ENCODE assay signal across 27 cellular contexts in genomic region chr22:46300491-46300890, GRCh38. TPM values are rescaled to one million over a fixed set of nuclear protein-coding genes. Genes with fewer than 3 reads are reported as not detected.
A peak's percentile ranks its signal among the peaks of the same experiment; 100 is the strongest.
DNase-seq lines count a peak whose midpoint lies in the region; ATAC-seq and TF ChIP-seq lines count a peak whose summit lies in the region.
"Had no signal": no experiment of that assay in that cellular context is flagged by ENCODE, and none has a peak within 500 bp of the region (broad histone marks: within the 10 kb centered on the region; RNA-seq: fewer than 3 reads in every experiment).

No MANE protein-coding gene starts in this region.

- no peaks in the 10 kb centered on the region for H3K9me3 ChIP-seq in IMR-90 (ENCODE audit: control insufficient read depth, insufficient read depth, low read length)
- H3K9me3 ChIP-seq: SJSA1 had no signal

- peaks cover 23 to 62% of the 10 kb centered on the region in 2 experiments for H3K79me1 ChIP-seq in IMR-90 (ENCODE audit: low read depth in 1 of 2, low read length in 2 of 2)

- H4K91ac ChIP-seq in IMR-90 (ENCODE audit: insufficient read depth, low read depth, low read length) = no peak overlapping the region

- H3K9me1 ChIP-seq in IMR-90 (ENCODE audit: insufficient read depth, low read length) = peaks cover 20% of the 10 kb centered on the region

- no peak overlapping the region for H3K9ac ChIP-seq in IMR-90 (ENCODE audit: low read depth, low read length)

- H4K5ac ChIP-seq in IMR-90 (ENCODE audit: low read depth, low read length) = no peak overlapping the region

- H3K18ac ChIP-seq in IMR-90 (ENCODE audit: low read depth, low read length) = no peak overlapping the region

- intact Hi-C loops in activated CD8-positive, alpha-beta T cell treated with anti-CD3 and anti-CD28 coated beads for 36 hours (cut with micrococcal nuclease) = no loop called here
- intact Hi-C loops in IMR-90 (cut with micrococcal nuclease) = no loop called here

- H3K4me1 Mint-ChIP-seq in activated CD8-positive, alpha-beta T cell treated with anti-CD3 and anti-CD28 coated beads, Interleukin-2, amount 10 ng/mL, durations not matched to agents 7 days and 5 days (ENCODE audit: low read depth) = peaks cover 55% of the 10 kb centered on the region
- peaks cover 18% of the 10 kb centered on the region for H3K4me1 Mint-ChIP-seq in activated CD8-positive, alpha-beta T cell treated with anti-CD3 and anti-CD28 coated beads for 36 hours (ENCODE audit: low read depth)
- H3K4me1 Mint-ChIP-seq in brain (peaks cover 53% of the 10 kb centered on the region), neural crest cell (peaks cover 49% of the 10 kb centered on the region)

- H3K56ac ChIP-seq in IMR-90 (ENCODE audit: extremely low read depth, insufficient read depth, low read length) = no peak overlapping the region

- no peak overlapping the region for H4K8ac ChIP-seq in IMR-90 (ENCODE audit: low read depth in 2 of 2, low read length in 2 of 2)

- in situ Hi-C loops in IMR-90 (cut with MboI; ENCODE audit: low sequenced_read_pairs) = no loop called here

- no peak for DNase-seq in activated CD8-positive, alpha-beta T cell treated with anti-CD3 and anti-CD28 coated beads, Interleukin-2, amount 10 ng/mL, durations not matched to agents 7 days and 5 days
- DNase-seq in activated CD8-positive, alpha-beta T cell treated with anti-CD3 and anti-CD28 coated beads for 36 hours = no peak
- DNase-seq in IMR-90 = no peak
- no peak for DNase-seq in neural crest cell (ENCODE audit: low read depth, low spot score)
- DNase-seq in NCI-H1930 (lab: John Stamatoyannopoulos, UW) = no peak
- DNase-seq in activated CD4-positive, alpha-beta T cell treated with anti-CD3 and anti-CD28 coated beads for 4 hours = no peak
- DNase-seq: Calu3; DMS79 treated with DMSO at 0.1 percent for 48 hours; Kasumi-1; NCI-H1105; NCI-H1436 treated with DMSO at 0.1 percent for 48 hours; NCI-H187 treated with DMSO at 0.1 percent for 48 hours; NCI-H2107; NCI-H446 treated with DMSO at 0.1 percent for 48 hours; NCI-H526; NCI-H82; NK-92 treated with Interleukin-12 subunit alpha and Interleukin-12 subunit beta, amount 100 ng/mL, for 24 hours; PC-9 had no signal

- no peak overlapping the region for H3K4me2 ChIP-seq in IMR-90 (ENCODE audit: low read depth, low read length)
- H3K4me2 ChIP-seq: PC-9 had no signal

- no peak overlapping the region for H3K23ac ChIP-seq in IMR-90 (ENCODE audit: low read depth, low read length)

- TF ChIP-seq CTCF in activated CD8-positive, alpha-beta T cell treated with anti-CD3 and anti-CD28 coated beads for 36 hours (IDR thresholded peaks at IDR 0.05) = no peak
- TF ChIP-seq CTCF in IMR-90 (conservative IDR thresholded peaks at IDR 0.05; ENCODE audit: low read depth, low read length) = no peak
- TF ChIP-seq CTCF in brain (conservative IDR thresholded peaks at IDR 0.05) = no peak
- TF ChIP-seq CTCF in neural crest cell (conservative IDR thresholded peaks at IDR 0.05) = no peak

- no CpG with 5 or more reads among the region's 7 CpGs for whole genome bisulfite sequencing in IMR-90 (ENCODE audit: extremely low coverage in 2 of 2, insufficient read length in 1 of 2), 2 experiments

- no peak for TF ChIP-seq POLR2A in IMR-90 (IDR thresholded peaks at IDR 0.05; ENCODE audit: low read depth, low read length)

- H3K27ac Mint-ChIP-seq in activated CD8-positive, alpha-beta T cell treated with anti-CD3 and anti-CD28 coated beads, Interleukin-2, amount 10 ng/mL, durations not matched to agents 7 days and 5 days = peak overlapping the region; percentile 25
- no peak overlapping the region for H3K27ac Mint-ChIP-seq in activated CD8-positive, alpha-beta T cell treated with anti-CD3 and anti-CD28 coated beads for 36 hours
- no peak overlapping the region for H3K27ac Mint-ChIP-seq in brain
- H3K27ac Mint-ChIP-seq in neural crest cell (ENCODE audit: unreplicated experiment) = no peak overlapping the region

- no peak overlapping the region for H2BK120ac ChIP-seq in IMR-90 (ENCODE audit: low read depth, low read length)

- H2BK15ac ChIP-seq in IMR-90 (ENCODE audit: low read depth, low read length) = no peak overlapping the region

- ATAC-seq in activated CD8-positive, alpha-beta T cell treated with anti-CD3 and anti-CD28 coated beads, Interleukin-2, amount 10 ng/mL, durations not matched to agents 7 days and 5 days = no peak
- no peak for ATAC-seq in activated CD8-positive, alpha-beta T cell treated with anti-CD3 and anti-CD28 coated beads for 36 hours
- ATAC-seq in IMR-90 (ENCODE audit: low read depth) = no peak
- ATAC-seq: K562, Right ventricle myocardium inferior had no signal

- peaks cover 14% of the 10 kb centered on the region for H3K4me1 ChIP-seq in IMR-90 (ENCODE audit: control insufficient read depth, insufficient read depth, low read length)

- CTCF ChIA-PET in activated CD8-positive, alpha-beta T cell treated with anti-CD3 and anti-CD28 coated beads, Interleukin-2, amount 10 ng/mL, durations not matched to agents 7 days and 5 days (lab: Charles Lee) = interaction anchor here (1.3 to 1.5 kb wide), 2 partner anchors 50 to 178 kb away, joined by 3 to 5 read pairs; partner anchors contain the start of gene CDPF1
- CTCF ChIA-PET in activated CD8-positive, alpha-beta T cell treated with anti-CD3 and anti-CD28 coated beads for 36 hours (lab: Charles Lee) = interaction anchor here (2.1 kb wide), 1 partner anchor 178 kb away, joined by 6 read pairs; no protein-coding TSS in a partner anchor
- CTCF ChIA-PET in IMR-90 (lab: Yijun Ruan, JAX) = no interaction called here

- no peak overlapping the region for H3K14ac ChIP-seq in IMR-90 (replicated peaks; ENCODE audit: low read depth, low read length)

- no peaks in the 10 kb centered on the region for H3K27me3 ChIP-seq in IMR-90 (ENCODE audit: control insufficient read depth, insufficient read depth, low read length)
- H3K27me3 ChIP-seq: SJSA1 had no signal

- H3K27me3 Mint-ChIP-seq in activated CD8-positive, alpha-beta T cell treated with anti-CD3 and anti-CD28 coated beads, Interleukin-2, amount 10 ng/mL, durations not matched to agents 7 days and 5 days (ENCODE audit: low read depth) = no peaks in the 10 kb centered on the region
- H3K27me3 Mint-ChIP-seq in activated CD8-positive, alpha-beta T cell treated with anti-CD3 and anti-CD28 coated beads for 36 hours = peaks cover 4% of the 10 kb centered on the region
- H3K27me3 Mint-ChIP-seq in brain = peaks cover 7% of the 10 kb centered on the region
- H3K27me3 Mint-ChIP-seq in neural crest cell (ENCODE audit: low read depth) = no peaks in the 10 kb centered on the region

- peaks cover 9% of the 10 kb centered on the region; the same call in 1 of the 2 replicates for H4K20me1 ChIP-seq in IMR-90 (ENCODE audit: insufficient read depth, low read length)

- no peak overlapping the region for H3K4me3 Mint-ChIP-seq in activated CD8-positive, alpha-beta T cell treated with anti-CD3 and anti-CD28 coated beads, Interleukin-2, amount 10 ng/mL, durations not matched to agents 7 days and 5 days
- no peak overlapping the region for H3K4me3 Mint-ChIP-seq in activated CD8-positive, alpha-beta T cell treated with anti-CD3 and anti-CD28 coated beads for 36 hours
- H3K4me3 Mint-ChIP-seq in brain (peak overlapping the region in 3 of 5 experiments; percentile 14 to 61 (median 42)), neural crest cell (peak overlapping the region; percentile 72)

- no peak overlapping the region for H2BK5ac ChIP-seq in IMR-90 (ENCODE audit: low read depth, low read length, poor library complexity, severe bottlenecking)

- dilution Hi-C loops in IMR-90 (cut with HindIII; ENCODE audit: low sequenced_read_pairs, unreplicated experiment) = no loop called here

- H2AFZ ChIP-seq in IMR-90 (replicated peaks; ENCODE audit: low read length, poor library complexity) = no peak overlapping the region
- H2AFZ ChIP-seq: PC-9 had no signal

- H3K36me3 Mint-ChIP-seq in activated CD8-positive, alpha-beta T cell treated with anti-CD3 and anti-CD28 coated beads, Interleukin-2, amount 10 ng/mL, durations not matched to agents 7 days and 5 days (ENCODE audit: low read depth) = peaks cover 63% of the 10 kb centered on the region
- H3K36me3 Mint-ChIP-seq in activated CD8-positive, alpha-beta T cell treated with anti-CD3 and anti-CD28 coated beads for 36 hours (ENCODE audit: low read depth) = peaks cover 37% of the 10 kb centered on the region
- H3K36me3 Mint-ChIP-seq in brain (peaks cover 20% of the 10 kb centered on the region), neural crest cell (ENCODE audit: low read depth) (peaks cover 18% of the 10 kb centered on the region)

- H3K9me3 Mint-ChIP-seq in activated CD8-positive, alpha-beta T cell treated with anti-CD3 and anti-CD28 coated beads, Interleukin-2, amount 10 ng/mL, durations not matched to agents 7 days and 5 days (ENCODE audit: insufficient read depth) = no peaks in the 10 kb centered on the region
- H3K9me3 Mint-ChIP-seq in activated CD8-positive, alpha-beta T cell treated with anti-CD3 and anti-CD28 coated beads for 36 hours = no peaks in the 10 kb centered on the region
- no peaks in the 10 kb centered on the region for H3K9me3 Mint-ChIP-seq in brain
- H3K9me3 Mint-ChIP-seq in neural crest cell = no peaks in the 10 kb centered on the region

- no TSS peak for BruUV-seq in IMR-90 (replicated peaks; lab: Mats Ljungman, UMichigan)

- H3K4ac ChIP-seq in IMR-90 (ENCODE audit: low read depth, low read length) = no peak overlapping the region

- POLR2A ChIA-PET in activated CD8-positive, alpha-beta T cell treated with anti-CD3 and anti-CD28 coated beads, Interleukin-2, amount 10 ng/mL, durations not matched to agents 7 days and 5 days (lab: Charles Lee) = interaction anchor here (0.9 kb wide), 1 partner anchor 300 kb away, joined by 3 read pairs; no protein-coding TSS in a partner anchor
- POLR2A ChIA-PET in activated CD8-positive, alpha-beta T cell treated with anti-CD3 and anti-CD28 coated beads for 36 hours (lab: Charles Lee) = no interaction called here
- POLR2A ChIA-PET in IMR-90 (lab: Charles Lee; ENCODE audit: unreplicated experiment) = no interaction called here

- no peak overlapping the region for H2BK20ac ChIP-seq in IMR-90 (ENCODE audit: low read depth, low read length)

- H3K27ac ChIP-seq in IMR-90 (ENCODE audit: insufficient read depth, low read length) = no peak overlapping the region
- H3K27ac ChIP-seq: PC-9, SJSA1 had no signal

- no peaks in the 10 kb centered on the region for H3K36me3 ChIP-seq in IMR-90 (ENCODE audit: control insufficient read depth, insufficient read depth, low read length)

- H2AK5ac ChIP-seq in IMR-90 (ENCODE audit: low read depth, low read length) = no peak overlapping the region

- peak overlapping the region; percentile 50 for H2AK9ac ChIP-seq in IMR-90 (replicated peaks; ENCODE audit: low read depth, low read length, poor library complexity)

- TF ChIP-seq RAD21 in IMR-90 (IDR thresholded peaks at IDR 0.05; ENCODE audit: low read length) = no peak

- no peak overlapping the region for H3K4me3 ChIP-seq in IMR-90 (ENCODE audit: insufficient read depth, low read depth, low read length)
- H3K4me3 ChIP-seq: K562, PC-9, SJSA1 had no signal

RNA-seq across cellular contexts. Expression of gene GTSE1, which starts 3.8 kb away (rescaled TPM):
- total RNA-seq in activated CD8-positive, alpha-beta T cell treated with anti-CD3 and anti-CD28 coated beads, Interleukin-2, amount 10 ng/mL, durations not matched to agents 7 days and 5 days = 100 to 1,000 TPM; 111 to 114 TPM
- total RNA-seq in activated CD8-positive, alpha-beta T cell treated with anti-CD3 and anti-CD28 coated beads for 36 hours = 10 to 100 TPM; 39.4 to 41.4 TPM
- total RNA-seq in IMR-90 (2012; rRNA removed) = 5.8 and 5.9 TPM in 2 replicates
- 15.6 and 17.1 TPM in 2 replicates for polyA plus RNA-seq in IMR-90 (2012; rRNA removed)
- polyA plus RNA-seq in IMR-90 (2012; cell fraction: cytosol; rRNA removed) = 7.3 and 8.7 TPM in 2 replicates
- polyA plus RNA-seq in IMR-90 (2012; cell fraction: nucleus; rRNA removed; ENCODE audit: low replicate concordance) = 25.4 and 35.2 TPM in 2 replicates
- polyA plus RNA-seq in brain (ENCODE audit: insufficient read depth, low read depth, low replicate concordance) = 31.9 TPM
- 67.6 and 69.2 TPM in 2 replicates for total RNA-seq in neural crest cell

RNA-seq across cellular contexts. Expression of gene TTC38, which starts 32.7 kb away (rescaled TPM):
- 10 to 100 TPM; 20.0 to 25.1 TPM for total RNA-seq in activated CD8-positive, alpha-beta T cell treated with anti-CD3 and anti-CD28 coated beads, Interleukin-2, amount 10 ng/mL, durations not matched to agents 7 days and 5 days
- 10 to 100 TPM in 1 of 2 experiments, 1 to 10 TPM in 1; 9.0 to 11.9 TPM for total RNA-seq in activated CD8-positive, alpha-beta T cell treated with anti-CD3 and anti-CD28 coated beads for 36 hours
- total RNA-seq in IMR-90 (2012; rRNA removed) (52.3 and 74.2 TPM in 2 replicates), neural crest cell (34.8 and 39.6 TPM in 2 replicates)
- polyA plus RNA-seq in IMR-90 (2012; rRNA removed) (43.0 and 43.6 TPM in 2 replicates), brain (ENCODE audit: insufficient read depth, low read depth, low replicate concordance) (24.7 TPM)
- polyA plus RNA-seq in IMR-90 (2012; cell fraction: cytosol; rRNA removed) = 32.5 and 46.3 TPM in 2 replicates
- polyA plus RNA-seq in IMR-90 (2012; cell fraction: nucleus; rRNA removed; ENCODE audit: low replicate concordance) = 61.7 and 68.8 TPM in 2 replicates

RNA-seq across cellular contexts. Expression of gene TRMU, which starts 35.0 kb away (rescaled TPM):
- total RNA-seq in activated CD8-positive, alpha-beta T cell treated with anti-CD3 and anti-CD28 coated beads, Interleukin-2, amount 10 ng/mL, durations not matched to agents 7 days and 5 days = 10 to 100 TPM; 84.0 to 84.6 TPM
- 10 to 100 TPM; 87.2 to 98.1 TPM for total RNA-seq in activated CD8-positive, alpha-beta T cell treated with anti-CD3 and anti-CD28 coated beads for 36 hours
- total RNA-seq in IMR-90 (2012; rRNA removed) (19.0 and 21.7 TPM in 2 replicates), neural crest cell (86.4 and 87.0 TPM in 2 replicates)
- polyA plus RNA-seq in IMR-90 (2012; rRNA removed) (32.7 and 36.4 TPM in 2 replicates), brain (ENCODE audit: insufficient read depth, low read depth, low replicate concordance) (28.2 TPM)
- 20.9 and 21.6 TPM in 2 replicates for polyA plus RNA-seq in IMR-90 (2012; cell fraction: cytosol; rRNA removed)
- 124 and 170 TPM in 2 replicates for polyA plus RNA-seq in IMR-90 (2012; cell fraction: nucleus; rRNA removed; ENCODE audit: low replicate concordance)

RNA-seq across cellular contexts. Expression of gene PKDREJ, which starts 37.3 kb away (rescaled TPM):
- total RNA-seq in activated CD8-positive, alpha-beta T cell treated with anti-CD3 and anti-CD28 coated beads, Interleukin-2, amount 10 ng/mL, durations not matched to agents 7 days and 5 days = not detected
- total RNA-seq in activated CD8-positive, alpha-beta T cell treated with anti-CD3 and anti-CD28 coated beads for 36 hours = not detected
- total RNA-seq in IMR-90 (2012; rRNA removed) (not detected in 2 replicates), neural crest cell (0.02 TPM in 1 of 2 replicates, not detected in the other)
- polyA plus RNA-seq in IMR-90 (2012; rRNA removed) (0.02 TPM in 1 of 2 replicates, not detected in the other), brain (ENCODE audit: insufficient read depth, low read depth, low replicate concordance) (not detected)
- polyA plus RNA-seq in IMR-90 (2012; cell fraction: cytosol; rRNA removed) = not detected in 2 replicates
- 0.02 TPM in 1 of 2 replicates, not detected in the other for polyA plus RNA-seq in IMR-90 (2012; cell fraction: nucleus; rRNA removed; ENCODE audit: low replicate concordance)
- total RNA-seq: A172, HT-29, K562, MCF 10A, PC-9, RPMI7951, SJSA1 had no signal
- polyA plus RNA-seq: BJ had no signal

RNA-seq across cellular contexts. Expression of gene CDPF1, which starts 50.4 kb away (rescaled TPM):
- 10 to 100 TPM; 11.6 to 11.7 TPM for total RNA-seq in activated CD8-positive, alpha-beta T cell treated with anti-CD3 and anti-CD28 coated beads, Interleukin-2, amount 10 ng/mL, durations not matched to agents 7 days and 5 days
- 10 to 100 TPM; 11.9 to 12.1 TPM for total RNA-seq in activated CD8-positive, alpha-beta T cell treated with anti-CD3 and anti-CD28 coated beads for 36 hours
- total RNA-seq in IMR-90 (2012; rRNA removed) (8.9 and 11.5 TPM in 2 replicates), neural crest cell (11.1 and 11.7 TPM in 2 replicates)
- polyA plus RNA-seq in IMR-90 (2012; rRNA removed) (14.5 and 18.6 TPM in 2 replicates), brain (ENCODE audit: insufficient read depth, low read depth, low replicate concordance) (11.0 TPM)
- 14.2 and 21.5 TPM in 2 replicates for polyA plus RNA-seq in IMR-90 (2012; cell fraction: cytosol; rRNA removed)
- polyA plus RNA-seq in IMR-90 (2012; cell fraction: nucleus; rRNA removed; ENCODE audit: low replicate concordance) = 31.7 and 48.8 TPM in 2 replicates

Comparison
In these comparisons a context has a peak if more than half of its experiments do, and no peak if none do; other contexts are left out.
1. H3K4me3 Mint-ChIP-seq: peak in brain (3 of 5) and neural crest cell (single experiment); none in activated CD8-positive, alpha-beta T cell treated with anti-CD3 and anti-CD28 coated beads, Interleukin-2, amount 10 ng/mL, durations not matched to agents 7 days and 5 days (single experiment) and activated CD8-positive, alpha-beta T cell treated with anti-CD3 and anti-CD28 coated beads for 36 hours (single experiment).